In genomic region chr4:118772149-118773081, GRCh38 we compare ENCODE assay signal across 8 cellular contexts.
DNase-seq lines count a peak whose midpoint lies in the region; ATAC-seq, FAIRE-seq and TF ChIP-seq lines count a peak whose summit lies in the region.

No MANE protein-coding gene starts in this region.

- DNase-seq in A549 (ENCODE audit: low read depth in 1 of 2, low spot score in 1 of 2) (peak; percentile 15 to 44), GM12891 (ENCODE audit: insufficient read length, low spot score) (no peak), NCI-H460 (ENCODE audit: extremely low read depth, low read depth) (peak; percentile 27), bronchial epithelial cell (ENCODE audit: low read depth) (peak; percentile 66), left colon (no peak), thoracic aorta (ENCODE audit: low spot score) (no peak), substantia nigra (lab: John Stamatoyannopoulos, UW) (no peak)

- H3K27ac ChIP-seq in A549 (no peak overlapping the region), thoracic aorta (peak overlapping the region; percentile 47 to 52), substantia nigra (ENCODE audit: low read depth, low read length, poor library complexity, severe bottlenecking) (no peak overlapping the region)

- peak; percentile 70 to 72 for TF ChIP-seq RAD21 in A549 (conservative IDR thresholded peaks at IDR 0.05 in 1 of 2, IDR thresholded peaks at IDR 0.05 in 1 of 2)

- CTCF ChIA-PET in A549 (lab: Yijun Ruan, JAX): interaction anchor here (0.7 to 2.2 kb wide), 22 partner anchors 12 to 208 kb away, joined by 3 to 9 read pairs (median 4); partner anchors contain the start of gene SYNPO2

- POLR2A ChIA-PET in A549 (lab: Yijun Ruan, JAX): no interaction called here

- H3K36me3 ChIP-seq in bronchial epithelial cell (ENCODE audit: control insufficient read depth, insufficient read depth, low read length) (no peaks in the 10 kb centered on the region), thoracic aorta (no peaks in the 10 kb centered on the region)

- ATAC-seq in A549: peak; percentile 71 to 85; a peak in 5 of 6 replicates
- peak; percentile 84 for ATAC-seq in HG02981 (IDR thresholded peaks at IDR 0.05; ENCODE audit: unreplicated experiment)
- ATAC-seq in left colon: peak; percentile 75
- ATAC-seq in thoracic aorta (ENCODE audit: insufficient number of reproducible peaks, low FRiP score, low read depth): peak; percentile 31

- H3K4me2 ChIP-seq in A549: no peak overlapping the region

- intact Hi-C loops in left colon (cut with DNase I, micrococcal nuclease): loop anchor here in 1 of 2 donors (5.0 kb wide), 2 partner anchors 115 to 195 kb away; partner anchors contain the start of gene SYNPO2

- H3K9me3 ChIP-seq in A549 (no peaks in the 10 kb centered on the region), thoracic aorta (no peaks in the 10 kb centered on the region)

- TF ChIP-seq POLR2A in A549 (IDR thresholded peaks at IDR 0.05; ENCODE audit: low read length) (no peak), GM12891 (IDR thresholded peaks at IDR 0.05; ENCODE audit: low read depth, low read length) (no peak)

- 51% methylated on average over 10 of the region's 10 CpGs for WGBS in A549 (ENCODE audit: missing lambda C conversion rate)

- H3K4me1 ChIP-seq in A549: no peaks in the 10 kb centered on the region
- H3K4me1 ChIP-seq in thoracic aorta (ENCODE audit: control insufficient read depth in 1 of 2, low read depth in 2 of 2): peaks cover 21 to 76% of the 10 kb centered on the region in 2 donors

- H3K27me3 ChIP-seq in bronchial epithelial cell (ENCODE audit: control insufficient read depth, insufficient read depth, low read length) (no peaks in the 10 kb centered on the region), thoracic aorta (replicated peaks; ENCODE audit: insufficient read depth) (no peaks in the 10 kb centered on the region)

- H3K4me3 ChIP-seq in A549 (no peak overlapping the region), bronchial epithelial cell (ENCODE audit: low read depth, low read length) (no peak overlapping the region), thoracic aorta (peak overlapping the region; percentile 31)

- TF ChIP-seq CTCF in A549 (IDR thresholded peaks at IDR 0.05) (peak; percentile 65), bronchial epithelial cell (IDR thresholded peaks at IDR 0.05; ENCODE audit: insufficient read depth, low read length, severe bottlenecking) (peak; percentile 41), thoracic aorta (IDR thresholded peaks at IDR 0.05) (peak; percentile 59)

- no peak for TF ChIP-seq EP300 in A549 (IDR thresholded peaks at IDR 0.05)

- no peak for FAIRE-seq in A549 (lab: Jason Lieb, UNC)
- peak; percentile 86 for FAIRE-seq in GM12891 (lab: Jason Lieb, UNC)
- no peak for FAIRE-seq in bronchial epithelial cell (lab: Jason Lieb, UNC)

TF ChIP-seq in A549, 52 proteins besides CTCF, POLR2A, EP300 and RAD21:
- no peak for TF ChIP-seq RCOR1 (IDR thresholded peaks at IDR 0.05; ENCODE audit: low read depth, low read length)
- peak; percentile 52; the same call in 2 of the 3 replicates for TF ChIP-seq SMC3 (IDR thresholded peaks at IDR 0.05)
- TF ChIP-seq HOXA7 (CRISPR knock-in tag; IDR thresholded peaks at IDR 0.05): no peak
- no peak for TF ChIP-seq RNF2 (IDR thresholded peaks at IDR 0.05; ENCODE audit: borderline replicate concordance, low read depth)
- TF ChIP-seq PBX3 (IDR thresholded peaks at IDR 0.05): no peak
- no peak for TF ChIP-seq JUN (IDR thresholded peaks at IDR 0.05)

TF ChIP-seq in GM12891, 5 proteins besides CTCF, POLR2A, EP300 and RAD21:
- TF ChIP-seq TAF1 (IDR thresholded peaks at IDR 0.05; ENCODE audit: low read depth, low read length) (no peak), PAX5 (IDR thresholded peaks at IDR 0.05; ENCODE audit: insufficient read depth, low read length, severe bottlenecking) (no peak), POU2F2 (IDR thresholded peaks at IDR 0.05; ENCODE audit: low read depth, low read length) (no peak), SPI1 (IDR thresholded peaks at IDR 0.05; ENCODE audit: low read depth, low read length) (no peak), POLR2AphosphoS5 (IDR thresholded peaks at IDR 0.05; ENCODE audit: low read depth, low read length) (no peak)

Comparison
In these comparisons a context has a peak if more than half of its experiments do, and no peak if none do; other contexts are left out.
1. ATAC-seq: peak in every context shown above with its lines; median percentile 84 in HG02981; 78 in A549; 75 in left colon; 31 in thoracic aorta.
2. DNase-seq: peak in A549 (2 of 2), NCI-H460 (single experiment) and bronchial epithelial cell (single experiment); none in GM12891 (single experiment), left colon (0 of 2), thoracic aorta (single experiment) and substantia nigra (0 of 49).
3. H3K27ac ChIP-seq: peak in thoracic aorta (2 of 2); none in A549 (0 of 2) and substantia nigra (single experiment).
4. Peak in every context shown above with its lines, with median percentiles within 50 percentile points of each other: CTCF ChIP-seq.